11 cellular contexts compared by ENCODE assay signal in the genomic region with DNA sequence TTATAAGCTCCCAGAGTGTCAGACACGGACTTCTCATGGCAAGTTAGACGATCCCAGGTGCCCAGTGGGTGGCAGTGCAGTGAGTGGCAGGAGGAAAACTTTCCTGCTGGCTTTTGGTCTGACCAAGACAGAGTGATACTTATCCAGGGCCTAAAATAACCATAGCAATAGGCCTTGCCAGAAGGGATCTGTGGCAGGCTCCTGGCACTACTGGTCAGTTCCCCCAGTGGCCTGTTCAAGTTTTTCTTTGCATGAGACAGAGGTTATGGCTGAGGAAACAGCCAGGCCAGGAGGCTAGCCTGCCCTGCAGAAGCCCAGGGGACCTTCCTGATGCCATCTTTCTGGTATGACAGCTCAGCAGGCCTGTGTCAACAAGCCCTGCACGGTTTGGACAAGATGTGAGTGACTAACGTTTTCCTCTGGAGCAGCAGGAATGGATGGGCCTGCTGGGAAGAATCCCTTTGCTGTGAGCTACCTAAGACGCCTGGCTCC. TPM values are rescaled to one million over a fixed set of nuclear protein-coding genes. Genes with fewer than 3 reads are reported as not detected.
DNase-seq lines count a peak whose midpoint lies in the region; ATAC-seq and TF ChIP-seq lines count a peak whose summit lies in the region.
"Had no signal": no experiment of that assay in that cellular context is flagged by ENCODE, and none has a peak within 500 bp of the region (broad histone marks: within the 10 kb centered on the region; RNA-seq: fewer than 3 reads in every experiment).

No MANE protein-coding gene starts in this region.

- ATAC-seq in GM19035 (IDR thresholded peaks at IDR 0.05; ENCODE audit: unreplicated experiment) (no peak), HG03025 (IDR thresholded peaks at IDR 0.05; ENCODE audit: low FRiP score, unreplicated experiment) (no peak)

- 29% methylated on average over 5 of the region's 5 CpGs for WGBS in prostate gland

- DNase-seq in EH (ENCODE audit: low read depth) (peak; percentile 91), NCI-H2196 treated with DMSO at 0.1 percent for 48 hours (lab: John Stamatoyannopoulos, UW; ENCODE audit: unreplicated experiment) (peak; percentile 4), epithelial cell of esophagus (ENCODE audit: low read depth) (peak; percentile 97), prostate gland (ENCODE audit: low spot score) (peak; percentile 68), NOMO-1 (lab: John Stamatoyannopoulos, UW; ENCODE audit: unreplicated experiment in 2 of 2) (no peak), SKM-1 (lab: John Stamatoyannopoulos, UW; ENCODE audit: unreplicated experiment) (no peak)
- DNase-seq: activated CD4-positive, alpha-beta T cell treated with anti-CD3 and anti-CD28 coated beads, Interleukin-2, amount 50 U/mL, for 48 hours; central memory CD4-positive, alpha-beta T cell; stimulated activated CD4-positive, alpha-beta T cell treated with anti-CD3 and anti-CD28 coated beads, Interleukin-15, amount 100 ng/mL, for 24 hours had no signal

- H3K9me3 ChIP-seq in prostate gland: no peaks in the 10 kb centered on the region

- TF ChIP-seq POLR2A in prostate gland (IDR thresholded peaks at IDR 0.05): no peak

- peaks cover 19% of the 10 kb centered on the region for H3K4me1 ChIP-seq in prostate gland (replicated peaks)

- H3K36me3 ChIP-seq in prostate gland: no peaks in the 10 kb centered on the region

- H3K4me3 ChIP-seq in epithelial cell of esophagus (ENCODE audit: low read length): no peak overlapping the region
- no peak overlapping the region for H3K4me3 ChIP-seq in prostate gland

- intact Hi-C loops in prostate gland (cut with DNase I): no loop called here

- TF ChIP-seq CTCF in epithelial cell of esophagus (IDR thresholded peaks at IDR 0.05; ENCODE audit: insufficient read depth, low read depth, low read length, missing control alignments): no peak
- no peak for TF ChIP-seq CTCF in prostate gland (IDR thresholded peaks at IDR 0.05)

- H3K27me3 ChIP-seq in prostate gland (replicated peaks; ENCODE audit: insufficient read depth): no peaks in the 10 kb centered on the region

- H3K27ac ChIP-seq in prostate gland: peak overlapping the region in 1 of 2 donors; percentile 44

RNA-seq across cellular contexts. Expression of a gene that starts 17.9 kb away (rescaled TPM):
- 1 to 10 TPM in 1 of 2 donors, under 1 TPM in 1; 0.96 to 4.2 TPM for total RNA-seq in prostate gland

RNA-seq across cellular contexts. Expression of a gene that starts 44.1 kb away (rescaled TPM):
- total RNA-seq in prostate gland: 1 to 10 TPM; 2.6 to 7.0 TPM

RNA-seq across cellular contexts. Expression of a gene that starts 58.4 kb away (rescaled TPM):
- total RNA-seq in prostate gland: 10 to 100 TPM in 1 of 2 donors, 1 to 10 TPM in 1; 3.1 to 41.5 TPM

Comparison
In these comparisons a context has a peak if more than half of its experiments do, and no peak if none do; other contexts are left out.
1. DNase-seq: peak in EH (single experiment), NCI-H2196 treated with DMSO at 0.1 percent for 48 hours (single experiment), epithelial cell of esophagus (single experiment) and prostate gland (single experiment); none in NOMO-1 (0 of 2) and SKM-1 (single experiment).